In the genomic region with DNA sequence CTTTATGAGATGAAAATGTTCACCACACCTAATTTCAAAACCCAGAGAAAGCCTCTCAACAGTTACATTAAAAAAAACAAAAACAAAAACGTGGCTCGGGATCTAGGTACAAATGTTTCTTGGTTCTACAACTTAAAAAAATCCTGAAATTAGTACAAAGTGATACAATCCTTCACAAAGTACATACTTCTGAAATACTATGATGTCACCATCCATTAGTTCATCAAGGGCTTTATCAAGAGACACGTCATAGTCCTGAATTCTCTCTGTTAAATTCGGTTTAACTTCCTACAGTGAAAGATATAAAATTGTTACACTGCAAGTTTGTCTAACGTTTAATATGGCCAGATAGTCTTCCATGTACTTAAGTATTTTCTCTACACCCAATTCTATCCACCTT, we compare ENCODE assay signal across 23 cellular contexts. TPM values are rescaled to one million over a fixed set of nuclear protein-coding genes. Genes with fewer than 3 reads are reported as not detected.
"Had no signal": no experiment of that assay in that cellular context is flagged by ENCODE, and none has a peak within 500 bp of the region (broad histone marks: within the 10 kb centered on the region; RNA-seq: fewer than 3 reads in every experiment).

No MANE protein-coding gene starts in this region.

- H3K4me3 Mint-ChIP-seq: activated naive CD8-positive, alpha-beta T cell treated with anti-CD3 and anti-CD28 coated beads, Interleukin-2, amount 10 ng/mL, durations not matched to agents 7 days and 5 days; mesothelial cell of epicardium; naive thymus-derived CD8-positive, alpha-beta T cell had no signal

- H3K4me3 ChIP-seq: colonic mucosa, dorsolateral prefrontal cortex, esophagus squamous epithelium, gastrocnemius medialis, left ventricle myocardium inferior, ovary, psoas muscle, right atrium auricular region, testis, uterus had no signal

- H3K9me3 Mint-ChIP-seq: activated naive CD8-positive, alpha-beta T cell treated with anti-CD3 and anti-CD28 coated beads, Interleukin-2, amount 10 ng/mL, durations not matched to agents 7 days and 5 days; mesothelial cell of epicardium; naive thymus-derived CD8-positive, alpha-beta T cell had no signal

- H3K27ac ChIP-seq: colonic mucosa, dorsolateral prefrontal cortex, esophagus squamous epithelium, gastrocnemius medialis, left ventricle myocardium inferior, neutrophil, ovary, psoas muscle, right atrium auricular region, testis, uterus had no signal

- H3K27me3 Mint-ChIP-seq: activated naive CD8-positive, alpha-beta T cell treated with anti-CD3 and anti-CD28 coated beads, Interleukin-2, amount 10 ng/mL, durations not matched to agents 7 days and 5 days; naive thymus-derived CD8-positive, alpha-beta T cell had no signal

- DNase-seq: activated effector memory CD4-positive, alpha-beta T cell treated with anti-CD3 and anti-CD28 coated beads, Interleukin-2, amount 50 U/mL, for 16 hours; activated naive CD8-positive, alpha-beta T cell treated with anti-CD3 and anti-CD28 coated beads, Interleukin-2, amount 10 ng/mL, durations not matched to agents 7 days and 5 days; amniotic stem cell; colonic mucosa; dorsolateral prefrontal cortex; esophagus squamous epithelium; gastrocnemius medialis; hippocampal formation; left ventricle myocardium inferior; naive thymus-derived CD8-positive, alpha-beta T cell; ovary; psoas muscle; stimulated activated CD4-positive, alpha-beta T cell treated with anti-CD3 and anti-CD28 coated beads, Interleukin-4, amount 100 ng/mL, for 24 hours; T-helper 9 cell; testis; trophoblast cell; uterus had no signal

- H3K27me3 ChIP-seq: colonic mucosa, dorsolateral prefrontal cortex, esophagus squamous epithelium, gastrocnemius medialis, neutrophil, ovary, right atrium auricular region, testis, uterus had no signal

- H3K9me3 ChIP-seq: colonic mucosa, esophagus squamous epithelium, gastrocnemius medialis, left ventricle myocardium inferior, neutrophil, ovary, psoas muscle, right atrium auricular region, testis, uterus had no signal

- H3K4me1 Mint-ChIP-seq: activated naive CD8-positive, alpha-beta T cell treated with anti-CD3 and anti-CD28 coated beads, Interleukin-2, amount 10 ng/mL, durations not matched to agents 7 days and 5 days; mesothelial cell of epicardium had no signal

- ATAC-seq: gastrocnemius medialis; naive thymus-derived CD8-positive, alpha-beta T cell; psoas muscle had no signal

- H3K4me1 ChIP-seq: colonic mucosa, esophagus squamous epithelium, left ventricle myocardium inferior, psoas muscle, right atrium auricular region, testis, uterus had no signal

- H3K36me3 ChIP-seq: ovary, uterus had no signal

- H3K27ac Mint-ChIP-seq: activated naive CD8-positive, alpha-beta T cell treated with anti-CD3 and anti-CD28 coated beads, Interleukin-2, amount 10 ng/mL, durations not matched to agents 7 days and 5 days; mesothelial cell of epicardium had no signal

RNA-seq across cellular contexts. Expression of gene LITAFD, which starts 18.2 kb away (rescaled TPM):
- total RNA-seq: activated naive CD8-positive, alpha-beta T cell treated with anti-CD3 and anti-CD28 coated beads, Interleukin-2, amount 10 ng/mL, durations not matched to agents 7 days and 5 days; bronchial epithelial cell; colonic mucosa; esophagus squamous epithelium; gastrocnemius medialis; left ventricle myocardium inferior; lung microvascular endothelial cell; mesothelial cell of epicardium; naive thymus-derived CD8-positive, alpha-beta T cell; ovary; psoas muscle; right atrium auricular region; T-helper 1 cell treated with Interleukin-12 subunit alpha and Interleukin-12 subunit beta and Interleukin-4 antibody, amounts not matched to agents 30 ng/mL and 1 ng/mL, for 36 hours; uterus had no signal
